ENCODE assay signal across 15 cellular contexts in the genomic region with DNA sequence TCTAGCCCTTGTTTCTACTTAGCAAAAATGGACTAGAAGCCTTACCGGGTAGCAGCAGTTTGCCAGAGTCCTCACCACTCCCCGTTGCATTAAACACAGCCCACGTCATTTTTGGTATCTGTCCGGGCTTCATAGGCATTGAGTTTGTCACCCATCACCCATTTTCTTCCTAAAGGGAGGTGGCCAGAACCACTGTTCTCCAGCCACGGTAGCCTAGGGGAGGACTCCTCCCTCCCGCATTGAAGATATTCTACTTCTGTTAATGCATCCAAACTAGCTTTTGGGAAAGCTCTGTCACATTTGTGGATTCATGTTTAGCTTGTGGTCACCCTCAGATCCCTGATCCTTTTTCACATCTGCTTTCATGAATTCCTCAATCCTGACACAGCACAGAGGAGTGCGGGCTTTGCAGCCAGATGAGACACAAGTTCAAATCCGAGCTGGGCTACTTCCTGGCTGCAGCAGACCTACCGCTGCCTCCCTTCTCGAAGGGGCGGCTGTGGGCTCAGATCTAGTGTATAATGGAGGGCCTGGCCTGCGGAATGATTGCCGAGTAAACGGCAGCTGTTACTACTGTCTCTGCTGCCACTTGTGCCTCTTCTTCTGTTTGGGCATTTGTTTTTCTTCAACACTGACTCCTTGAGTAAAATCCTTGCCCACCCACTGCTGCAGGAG.
DNase-seq lines count a peak whose midpoint lies in the region; ATAC-seq, FAIRE-seq and TF ChIP-seq lines count a peak whose summit lies in the region.
"Had no signal": no experiment of that assay in that cellular context is flagged by ENCODE, and none has a peak within 500 bp of the region (broad histone marks: within the 10 kb centered on the region; RNA-seq: fewer than 3 reads in every experiment).

No MANE protein-coding gene starts in this region.

- no peaks in the 10 kb centered on the region; the same call in 1 of the 2 replicates for H3K27me3 ChIP-seq in BLaER1
- H3K27me3 ChIP-seq: gastroesophageal sphincter had no signal

- intact Hi-C loops in activated CD8-positive, alpha-beta T cell treated with anti-CD3 and anti-CD28 coated beads for 36 hours (cut with micrococcal nuclease): no loop called here
- intact Hi-C loops in kidney (cut with DNase I): no loop called here

- no peaks in the 10 kb centered on the region for H3K36me3 Mint-ChIP-seq in activated CD8-positive, alpha-beta T cell treated with anti-CD3 and anti-CD28 coated beads for 36 hours (ENCODE audit: low read depth)

- H3K27ac ChIP-seq in BLaER1 (no peak overlapping the region), kidney (ENCODE audit: low read depth in 2 of 2, low read length in 2 of 2) (no peak overlapping the region)

- no peak overlapping the region for H3K4me3 Mint-ChIP-seq in activated CD8-positive, alpha-beta T cell treated with anti-CD3 and anti-CD28 coated beads for 36 hours
- H3K4me3 Mint-ChIP-seq: nephron had no signal

- peak overlapping the region; percentile 90 for H3K4me2 ChIP-seq in BLaER1

- H3K9me3 Mint-ChIP-seq in activated CD8-positive, alpha-beta T cell treated with anti-CD3 and anti-CD28 coated beads for 36 hours: no peaks in the 10 kb centered on the region
- H3K9me3 Mint-ChIP-seq: nephron had no signal

- H3K27me3 Mint-ChIP-seq in activated CD8-positive, alpha-beta T cell treated with anti-CD3 and anti-CD28 coated beads for 36 hours: peaks cover 24% of the 10 kb centered on the region

- CTCF ChIA-PET in activated CD8-positive, alpha-beta T cell treated with anti-CD3 and anti-CD28 coated beads for 36 hours (lab: Charles Lee): interaction anchor here (0.9 kb wide), 1 partner anchor 85 kb away, joined by 3 read pairs; no protein-coding TSS in a partner anchor

- TF ChIP-seq CTCF in activated CD8-positive, alpha-beta T cell treated with anti-CD3 and anti-CD28 coated beads for 36 hours (IDR thresholded peaks at IDR 0.05): no peak
- no peak for TF ChIP-seq CTCF in kidney (IDR thresholded peaks at IDR 0.05; ENCODE audit: borderline replicate concordance, extremely low read depth, insufficient read depth)

- H3K4me1 ChIP-seq in BLaER1 (peaks cover 46% of the 10 kb centered on the region), kidney (ENCODE audit: control insufficient read depth in 1 of 2, insufficient read depth in 1 of 2, low read depth in 1 of 2, low read length in 2 of 2) (no peaks in the 10 kb centered on the region)

- peak overlapping the region; percentile 34 for H3K27ac Mint-ChIP-seq in activated CD8-positive, alpha-beta T cell treated with anti-CD3 and anti-CD28 coated beads for 36 hours
- H3K27ac Mint-ChIP-seq: nephron had no signal

- DNase-seq in ELR (ENCODE audit: low read depth): peak; percentile 28
- DNase-seq in activated CD8-positive, alpha-beta T cell treated with anti-CD3 and anti-CD28 coated beads for 36 hours: no peak
- DNase-seq in kidney: peak; percentile 15
- DNase-seq in dermis blood vessel endothelial cell: no peak
- no peak for DNase-seq in NK-92 (lab: John Stamatoyannopoulos, UW; ENCODE audit: unreplicated experiment)
- no peak for DNase-seq in activated CD8-positive, alpha-beta memory T cell treated with anti-CD3 and anti-CD28 coated beads for 24 hours
- no peak for DNase-seq in stimulated activated CD4-positive, alpha-beta T cell treated with anti-CD3 and anti-CD28 coated beads, Interleukin-15, amount 100 ng/mL, for 24 hours
- DNase-seq: DMS53, NCI-H2081, NCI-H526 treated with DMSO at 0.1 percent for 48 hours had no signal

- no peak for ATAC-seq in activated CD8-positive, alpha-beta T cell treated with anti-CD3 and anti-CD28 coated beads for 36 hours

- H4K20me1 ChIP-seq in BLaER1: no peaks in the 10 kb centered on the region

- H3K36me3 ChIP-seq in BLaER1: no peaks in the 10 kb centered on the region
- H3K36me3 ChIP-seq in kidney (ENCODE audit: control insufficient read depth in 1 of 2, insufficient read depth in 2 of 2, low read length in 2 of 2): no peaks in the 10 kb centered on the region
- H3K36me3 ChIP-seq: gastroesophageal sphincter had no signal

- POLR2A ChIA-PET in activated CD8-positive, alpha-beta T cell treated with anti-CD3 and anti-CD28 coated beads for 36 hours (lab: Charles Lee): no interaction called here

- FAIRE-seq in kidney (lab: Jason Lieb, UNC): no peak
- FAIRE-seq: endometrium, RCC 7860 had no signal

- H3K9ac ChIP-seq in BLaER1: no peak overlapping the region
- H3K9ac ChIP-seq in kidney (ENCODE audit: low read length in 2 of 2): no peak overlapping the region

- H3K4me3 ChIP-seq in BLaER1 (no peak overlapping the region), kidney (ENCODE audit: low read length in 2 of 2) (no peak overlapping the region)
- H3K4me3 ChIP-seq: gastroesophageal sphincter had no signal

- H3K9me3 ChIP-seq in BLaER1 (no peaks in the 10 kb centered on the region), kidney (ENCODE audit: control insufficient read depth in 1 of 2, low read length in 2 of 2) (no peaks in the 10 kb centered on the region)
- H3K9me3 ChIP-seq: gastroesophageal sphincter had no signal

- peaks cover 48% of the 10 kb centered on the region for H3K4me1 Mint-ChIP-seq in activated CD8-positive, alpha-beta T cell treated with anti-CD3 and anti-CD28 coated beads for 36 hours (ENCODE audit: low read depth)

Comparison
In these comparisons a context has a peak if more than half of its experiments do, and no peak if none do; other contexts are left out.
1. DNase-seq: peak in ELR (single experiment) and kidney (single experiment); none in activated CD8-positive, alpha-beta T cell treated with anti-CD3 and anti-CD28 coated beads for 36 hours (single experiment), dermis blood vessel endothelial cell (single experiment), NK-92 (single experiment), activated CD8-positive, alpha-beta memory T cell treated with anti-CD3 and anti-CD28 coated beads for 24 hours (single experiment) and stimulated activated CD4-positive, alpha-beta T cell treated with anti-CD3 and anti-CD28 coated beads, Interleukin-15, amount 100 ng/mL, for 24 hours (single experiment).